14 cellular contexts compared by ENCODE assay signal in genomic region chr6:109071125-109071917, GRCh38. TPM values are rescaled to one million over a fixed set of nuclear protein-coding genes. Genes with fewer than 3 reads are reported as not detected.
DNase-seq lines count a peak whose midpoint lies in the region; ATAC-seq and TF ChIP-seq lines count a peak whose summit lies in the region.
"Had no signal": no experiment of that assay in that cellular context is flagged by ENCODE, and none has a peak within 500 bp of the region (broad histone marks: within the 10 kb centered on the region; RNA-seq: fewer than 3 reads in every experiment).

No MANE protein-coding gene starts in this region.

- CTCF ChIA-PET in activated CD8-positive, alpha-beta T cell treated with anti-CD3 and anti-CD28 coated beads, Interleukin-2, amount 10 ng/mL, durations not matched to agents 7 days and 5 days (lab: Charles Lee) = interaction anchor here (0.9 to 5.8 kb wide), 29 partner anchors 8 to 530 kb away, joined by 3 to 99 read pairs (median 11); partner anchors contain the start of genes CEP57L1 and SESN1

- H3K4me1 ChIP-seq in left lung (peaks cover 0 to 26% of the 10 kb centered on the region in 2 donors), stomach (peaks cover 4 to 54% (median 32%) of the 10 kb centered on the region in 4 donors), adrenal gland (replicated peaks in 1 of 2) (peaks cover 0 to 30% of the 10 kb centered on the region in 2 donors), HAP-1 (peaks cover 14% of the 10 kb centered on the region)
- H3K4me1 ChIP-seq: testis had no signal

- H3K27ac ChIP-seq in left lung (no peak overlapping the region), stomach (peak overlapping the region in 3 of 5 donors; percentile 17 to 44 (median 33)), adrenal gland (peak overlapping the region in 1 of 5 donors; percentile 2)
- H3K27ac ChIP-seq: RWPE1, testis had no signal

- H3K4me3 ChIP-seq in left lung (no peak overlapping the region), stomach (no peak overlapping the region), adrenal gland (no peak overlapping the region), HAP-1 (no peak overlapping the region)
- H3K4me3 ChIP-seq: testis had no signal

- H3K27ac Mint-ChIP-seq in activated naive CD4-positive, alpha-beta T cell treated with anti-CD3 and anti-CD28 coated beads, Interleukin-2, amount 50 U/mL, for 24 hours = peak overlapping the region; percentile 71
- peak overlapping the region; percentile 32 for H3K27ac Mint-ChIP-seq in activated CD8-positive, alpha-beta T cell treated with anti-CD3 and anti-CD28 coated beads, Interleukin-2, amount 10 ng/mL, durations not matched to agents 7 days and 5 days

- ATAC-seq in activated CD8-positive, alpha-beta T cell treated with anti-CD3 and anti-CD28 coated beads, Interleukin-2, amount 10 ng/mL, durations not matched to agents 7 days and 5 days = peak; percentile 41
- ATAC-seq in left lung (peak; percentile 38), sciatic nerve (no peak)

- TF ChIP-seq POLR2A in stomach (IDR thresholded peaks at IDR 0.05) (no peak), adrenal gland (IDR thresholded peaks at IDR 0.05) (no peak)

- intact Hi-C loops in left lung (cut with DNase I) = loop anchor here (5.0 to 10.0 kb wide), 2 partner anchors 527 to 529 kb away; no protein-coding TSS in a partner anchor
- intact Hi-C loops in stomach (cut with DNase I; ENCODE audit: low total_unique reads) = loop anchor here (10.0 kb wide), 1 partner anchor 527 kb away; no protein-coding TSS in a partner anchor
- intact Hi-C loops in sciatic nerve (cut with DNase I) = loop anchor here (10.0 kb wide), 1 partner anchor 527 kb away; no protein-coding TSS in a partner anchor
- intact Hi-C loops in adrenal gland (cut with DNase I) = loop anchor here (5.0 to 10.0 kb wide), 4 partner anchors 67 to 527 kb away; no protein-coding TSS in a partner anchor

- no peak for DNase-seq in activated naive CD4-positive, alpha-beta T cell treated with Interleukin-2 at 50 U/mL for 16 hours
- no peak for DNase-seq in activated CD8-positive, alpha-beta T cell treated with anti-CD3 and anti-CD28 coated beads, Interleukin-2, amount 10 ng/mL, durations not matched to agents 7 days and 5 days
- DNase-seq in left lung = no peak
- no peak for DNase-seq in stomach
- no peak for DNase-seq in sciatic nerve (ENCODE audit: low spot score)
- DNase-seq in adrenal gland = no peak
- DNase-seq in HAP-1 (ENCODE audit: low spot score in 2 of 2) = no peak
- DNase-seq: COR-L47; foreskin fibroblast; NCI-H146; stimulated activated CD4-positive, alpha-beta T cell treated with anti-CD3 and anti-CD28 coated beads, Interleukin-2, amount 100 ng/mL, for 48 hours; testis had no signal

- H3K36me3 ChIP-seq in left lung (no peaks in the 10 kb centered on the region), stomach (no peaks in the 10 kb centered on the region), adrenal gland (replicated peaks in 1 of 2) (no peaks in the 10 kb centered on the region), HAP-1 (replicated peaks) (no peaks in the 10 kb centered on the region)

- no peaks in the 10 kb centered on the region for H3K27me3 Mint-ChIP-seq in activated naive CD4-positive, alpha-beta T cell treated with anti-CD3 and anti-CD28 coated beads, Interleukin-2, amount 50 U/mL, for 24 hours
- no peaks in the 10 kb centered on the region for H3K27me3 Mint-ChIP-seq in activated CD8-positive, alpha-beta T cell treated with anti-CD3 and anti-CD28 coated beads, Interleukin-2, amount 10 ng/mL, durations not matched to agents 7 days and 5 days (ENCODE audit: low read depth)

- H3K9me3 Mint-ChIP-seq in activated naive CD4-positive, alpha-beta T cell treated with anti-CD3 and anti-CD28 coated beads, Interleukin-2, amount 50 U/mL, for 24 hours = no peaks in the 10 kb centered on the region
- H3K9me3 Mint-ChIP-seq in activated CD8-positive, alpha-beta T cell treated with anti-CD3 and anti-CD28 coated beads, Interleukin-2, amount 10 ng/mL, durations not matched to agents 7 days and 5 days (ENCODE audit: insufficient read depth) = no peaks in the 10 kb centered on the region

- no peaks in the 10 kb centered on the region for H3K36me3 Mint-ChIP-seq in activated naive CD4-positive, alpha-beta T cell treated with anti-CD3 and anti-CD28 coated beads, Interleukin-2, amount 50 U/mL, for 24 hours
- H3K36me3 Mint-ChIP-seq in activated CD8-positive, alpha-beta T cell treated with anti-CD3 and anti-CD28 coated beads, Interleukin-2, amount 10 ng/mL, durations not matched to agents 7 days and 5 days (ENCODE audit: low read depth) = no peaks in the 10 kb centered on the region

- H3K4me3 Mint-ChIP-seq in activated naive CD4-positive, alpha-beta T cell treated with anti-CD3 and anti-CD28 coated beads, Interleukin-2, amount 50 U/mL, for 24 hours = peak overlapping the region; percentile 63
- peak overlapping the region; percentile 36 for H3K4me3 Mint-ChIP-seq in activated CD8-positive, alpha-beta T cell treated with anti-CD3 and anti-CD28 coated beads, Interleukin-2, amount 10 ng/mL, durations not matched to agents 7 days and 5 days

- POLR2A ChIA-PET in activated CD8-positive, alpha-beta T cell treated with anti-CD3 and anti-CD28 coated beads, Interleukin-2, amount 10 ng/mL, durations not matched to agents 7 days and 5 days (lab: Charles Lee) = interaction anchor here (0.7 to 2.1 kb wide), 5 partner anchors 9 to 512 kb away, joined by 3 to 11 read pairs (median 4); partner anchors contain the start of genes CEP57L1 and SESN1

- TF ChIP-seq CTCF in left lung (IDR thresholded peaks at IDR 0.05) = no peak
- TF ChIP-seq CTCF in stomach (IDR thresholded peaks at IDR 0.05) = no peak
- no peak for TF ChIP-seq CTCF in adrenal gland (IDR thresholded peaks at IDR 0.05)

- H3K9me3 ChIP-seq in left lung (no peaks in the 10 kb centered on the region), stomach (no peaks in the 10 kb centered on the region), adrenal gland (replicated peaks in 1 of 3) (no peaks in the 10 kb centered on the region), HAP-1 (no peaks in the 10 kb centered on the region)
- H3K9me3 ChIP-seq: testis had no signal

- in situ Hi-C loops in HAP-1 (cut with MboI; ENCODE audit: low sequenced_read_pairs) = loop anchor here (25.0 kb wide), 1 partner anchor 959 kb away; no protein-coding TSS in a partner anchor

- WGBS in stomach, 5 donors = 10 to 28% (median 16%) methylated on average over 7 of the region's 7 CpGs
- 40 to 45% (median 41%) methylated on average over 7 of the region's 7 CpGs for WGBS in adrenal gland, 4 donors

- H3K4me1 Mint-ChIP-seq in activated naive CD4-positive, alpha-beta T cell treated with anti-CD3 and anti-CD28 coated beads, Interleukin-2, amount 50 U/mL, for 24 hours = peaks cover 41% of the 10 kb centered on the region
- peaks cover 25% of the 10 kb centered on the region for H3K4me1 Mint-ChIP-seq in activated CD8-positive, alpha-beta T cell treated with anti-CD3 and anti-CD28 coated beads, Interleukin-2, amount 10 ng/mL, durations not matched to agents 7 days and 5 days (ENCODE audit: low read depth)

- TF ChIP-seq EP300 in stomach (IDR thresholded peaks at IDR 0.05) = no peak

- H3K27me3 ChIP-seq in left lung = no peaks in the 10 kb centered on the region
- H3K27me3 ChIP-seq in stomach = no peaks in the 10 kb centered on the region
- no peaks in the 10 kb centered on the region for H3K27me3 ChIP-seq in adrenal gland
- no peaks in the 10 kb centered on the region for H3K27me3 ChIP-seq in HAP-1 (ENCODE audit: low read depth)
- H3K27me3 ChIP-seq: testis had no signal

RNA-seq across cellular contexts. Expression of gene SESN1, which starts 23.3 kb away (rescaled TPM):
- total RNA-seq in activated CD8-positive, alpha-beta T cell treated with anti-CD3 and anti-CD28 coated beads, Interleukin-2, amount 10 ng/mL, durations not matched to agents 7 days and 5 days = 10 to 100 TPM; 23.1 to 24.5 TPM
- total RNA-seq in left lung = 10 to 100 TPM; 20.5 to 52.1 TPM
- 100 to 1,000 TPM in 2 of 5 donors, 10 to 100 TPM in 3; 11.0 to 201 (median 40.2) TPM for total RNA-seq in stomach
- 10 to 100 TPM; 20.7 to 38.5 (median 28.1) TPM for polyA plus RNA-seq in stomach
- total RNA-seq in sciatic nerve = 38.1 TPM
- total RNA-seq in adrenal gland = 10 to 100 TPM; 24.0 to 72.7 (median 43.8) TPM
- polyA plus RNA-seq in adrenal gland = 10 to 100 TPM; 14.2 to 28.9 (median 25.1) TPM

RNA-seq across cellular contexts. Expression of gene CEP57L1, which starts 24.0 kb away (rescaled TPM):
- 10 to 100 TPM; 25.2 to 25.3 TPM for total RNA-seq in activated CD8-positive, alpha-beta T cell treated with anti-CD3 and anti-CD28 coated beads, Interleukin-2, amount 10 ng/mL, durations not matched to agents 7 days and 5 days
- 10 to 100 TPM; 11.3 to 12.6 TPM for total RNA-seq in left lung
- total RNA-seq in stomach = 10 to 100 TPM in 4 of 5 donors, not detected in 1; 13.8 to 63.6 (median 29.4) TPM
- 10 to 100 TPM in 1 of 3 donors, 1 to 10 TPM in 2; 4.5 to 10.3 (median 6.1) TPM for polyA plus RNA-seq in stomach
- total RNA-seq in sciatic nerve = 20.8 TPM
- total RNA-seq in adrenal gland = 10 to 100 TPM in 6 of 8 donors, 1 to 10 TPM in 2; 9.1 to 28.0 (median 13.5) TPM
- 10 to 100 TPM in 2 of 3 donors, 1 to 10 TPM in 1; 8.6 to 18.7 (median 18.3) TPM for polyA plus RNA-seq in adrenal gland

Comparison
In these comparisons a context has a peak if more than half of its experiments do, and no peak if none do; other contexts are left out.
1. H3K27ac ChIP-seq: peak in stomach (3 of 5); none in left lung (0 of 2).